ENCODE assay signal across 8 cellular contexts in the genomic region with DNA sequence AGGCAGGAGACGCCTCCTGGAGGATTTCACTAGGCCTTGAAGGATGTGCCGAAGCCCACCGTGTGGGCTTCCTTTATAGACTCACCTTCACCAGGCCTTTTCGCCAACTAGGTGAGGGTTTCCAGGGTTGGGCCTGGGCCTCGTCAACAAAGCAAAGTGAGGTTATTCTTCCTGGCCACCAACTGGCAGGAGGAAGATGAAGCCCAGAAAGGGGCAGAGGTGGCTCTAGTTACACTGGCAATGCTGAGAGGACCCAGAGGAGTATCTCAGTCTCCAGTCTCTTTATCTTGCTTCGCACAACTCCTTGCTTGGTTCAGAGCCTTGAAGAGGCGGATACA. TPM values are rescaled to one million over a fixed set of nuclear protein-coding genes. Genes with fewer than 3 reads are reported as not detected.
DNase-seq lines count a peak whose midpoint lies in the region; ATAC-seq and TF ChIP-seq lines count a peak whose summit lies in the region.

No MANE protein-coding gene starts in this region.

- H3K27me3 ChIP-seq in HAP-1 (ENCODE audit: low read depth): no peaks in the 10 kb centered on the region
- H3K27me3 ChIP-seq in fibroblast of lung (ENCODE audit: control insufficient read depth, insufficient read depth, low read length): no peaks in the 10 kb centered on the region
- no peaks in the 10 kb centered on the region for H3K27me3 ChIP-seq in skeletal muscle tissue (ENCODE audit: control insufficient read depth in 3 of 3, insufficient read depth in 3 of 3, low read length in 3 of 3)
- H3K27me3 ChIP-seq in aorta (ENCODE audit: control insufficient read depth in 1 of 2, insufficient read depth in 2 of 2, low read length in 1 of 2): no peaks in the 10 kb centered on the region

- no peak overlapping the region for H3K4me2 ChIP-seq in fibroblast of lung (ENCODE audit: extremely low read depth, insufficient read depth, low read length)

- no peaks in the 10 kb centered on the region for H3K27me3 Mint-ChIP-seq in T-helper 17 cell

- peaks cover 3% of the 10 kb centered on the region for H3K36me3 Mint-ChIP-seq in T-helper 17 cell (ENCODE audit: low read depth)

- H3K4me3 ChIP-seq in HAP-1 (peak overlapping the region; percentile 15), fibroblast of lung (replicated peaks in 1 of 4; ENCODE audit: control extremely low read depth in 1 of 4, insufficient read depth in 1 of 4, low read depth in 3 of 4, low read length in 4 of 4) (peak overlapping the region in 1 of 4 experiments; percentile 25), skeletal muscle tissue (ENCODE audit: low read length in 3 of 3) (peak overlapping the region in 1 of 3 donors; percentile 52), aorta (ENCODE audit: low read length in 2 of 2) (no peak overlapping the region)

- peak overlapping the region; percentile 64 for H2AFZ ChIP-seq in fibroblast of lung (ENCODE audit: low read length)

- peak overlapping the region; percentile 89 for H3K27ac Mint-ChIP-seq in T-helper 17 cell

- H4K20me1 ChIP-seq in fibroblast of lung (ENCODE audit: control insufficient read depth, extremely low read depth, insufficient read depth, low read length): no peaks in the 10 kb centered on the region

- peaks cover 5% of the 10 kb centered on the region for H3K4me1 ChIP-seq in HAP-1
- H3K4me1 ChIP-seq in fibroblast of lung (ENCODE audit: control insufficient read depth, extremely low read depth, insufficient read depth, low read length): peaks cover 8% of the 10 kb centered on the region
- H3K4me1 ChIP-seq in skeletal muscle tissue (ENCODE audit: control insufficient read depth in 3 of 3, insufficient read depth in 3 of 3, low read length in 3 of 3): peaks cover 46 to 58% (median 51%) of the 10 kb centered on the region in 3 donors
- no peaks in the 10 kb centered on the region for H3K4me1 ChIP-seq in aorta (ENCODE audit: control insufficient read depth in 1 of 2, insufficient read depth in 2 of 2, low read length in 2 of 2)

- DNase-seq in HAP-1 (ENCODE audit: low spot score in 2 of 2) (no peak), T-helper 17 cell (no peak), fibroblast of lung (ENCODE audit: low read depth in 2 of 2) (no peak), C1 segment of cervical spinal cord (lab: John Stamatoyannopoulos, UW) (no peak), aorta (no peak), HuH-7.5 (ENCODE audit: low spot score) (no peak)

- H3K27ac ChIP-seq in fibroblast of lung (ENCODE audit: insufficient read depth, low read length): peak overlapping the region; percentile 7
- peak overlapping the region; percentile 87 for H3K27ac ChIP-seq in skeletal muscle tissue (ENCODE audit: low read depth, low read length)
- peak overlapping the region in 1 of 2 donors; percentile 50 for H3K27ac ChIP-seq in aorta (ENCODE audit: low read depth in 1 of 2, low read length in 2 of 2)

- intact Hi-C loops in aorta (cut with DNase I): no loop called here

- no peak overlapping the region for H3K9ac ChIP-seq in fibroblast of lung (ENCODE audit: insufficient read depth, low read length)
- H3K9ac ChIP-seq in skeletal muscle tissue (ENCODE audit: low read depth in 1 of 3, low read length in 3 of 3): peak overlapping the region; percentile 1 to 93 (median 2)

- ATAC-seq in T-helper 17 cell (no peak), HG03439 (IDR thresholded peaks at IDR 0.05; ENCODE audit: unreplicated experiment) (no peak), aorta (ENCODE audit: low FRiP score) (no peak)

- no peak for TF ChIP-seq CTCF in fibroblast of lung (conservative IDR thresholded peaks at IDR 0.05 in 1 of 2, IDR thresholded peaks at IDR 0.05 in 1 of 2; ENCODE audit: low read depth in 1 of 2, low read length in 2 of 2)

- H3K36me3 ChIP-seq in HAP-1 (replicated peaks) (peaks cover 4% of the 10 kb centered on the region), fibroblast of lung (ENCODE audit: control insufficient read depth, insufficient read depth, low read length) (no peaks in the 10 kb centered on the region), skeletal muscle tissue (ENCODE audit: control insufficient read depth in 3 of 3, insufficient read depth in 3 of 3, low read length in 3 of 3) (no peaks in the 10 kb centered on the region), aorta (ENCODE audit: control insufficient read depth in 1 of 2, insufficient read depth in 2 of 2, low read length in 1 of 2) (no peaks in the 10 kb centered on the region)

- H3K9me3 ChIP-seq in HAP-1 (no peaks in the 10 kb centered on the region), T-helper 17 cell (ENCODE audit: control insufficient read depth, low read length, poor library complexity, severe bottlenecking) (no peaks in the 10 kb centered on the region), fibroblast of lung (ENCODE audit: control insufficient read depth, insufficient read depth, low read depth, low read length) (no peaks in the 10 kb centered on the region), skeletal muscle tissue (ENCODE audit: control insufficient read depth in 3 of 3, low read length in 3 of 3) (no peaks in the 10 kb centered on the region), aorta (ENCODE audit: control insufficient read depth, low read length) (no peaks in the 10 kb centered on the region)

- 49 to 52% methylated on average over 7 of the region's 7 CpGs for WGBS in aorta, 2 donors

- in situ Hi-C loops in HAP-1 (cut with MboI; ENCODE audit: low sequenced_read_pairs): no loop called here

- peaks cover 14% of the 10 kb centered on the region for H3K79me2 ChIP-seq in fibroblast of lung (ENCODE audit: control insufficient read depth, insufficient read depth, low read length)

- H3K4me1 Mint-ChIP-seq in T-helper 17 cell: peaks cover 25% of the 10 kb centered on the region

- peak overlapping the region; percentile 99 for H3K4me3 Mint-ChIP-seq in T-helper 17 cell

RNA-seq across cellular contexts. Expression of gene RELT, which starts 0.4 kb away (rescaled TPM):
- 100 to 1,000 TPM; 139 to 169 TPM for total RNA-seq in T-helper 17 cell
- total RNA-seq in fibroblast of lung: 0.33 and 0.77 TPM in 2 replicates
- polyA plus RNA-seq in fibroblast of lung: 0.70 and 1.0 TPM in 2 replicates
- 0.96 and 1.8 TPM in 2 replicates for polyA plus RNA-seq in fibroblast of lung (2012)
- polyA minus RNA-seq in fibroblast of lung (ENCODE audit: low replicate concordance): 0.85 and 0.90 TPM in 2 replicates
- total RNA-seq in skeletal muscle tissue: 1.6 TPM
- 10 to 100 TPM; 11.5 to 13.2 TPM for total RNA-seq in aorta
- 1 to 10 TPM; 1.1 to 1.3 TPM for polyA plus RNA-seq in aorta

Comparison
In these comparisons a context has a peak if more than half of its experiments do, and no peak if none do; other contexts are left out.
1. RNA of gene RELT, which starts 0.4 kb away (total RNA-seq): 139 to 169 TPM in T-helper 17 cell; 11.5 to 13.2 TPM in aorta, 1.6 TPM in skeletal muscle tissue (single experiment) and 0.33 to 0.77 TPM in fibroblast of lung; every median in the first group is over 4 times any median in the second.